In genomic region chr12:112151766-112152541, GRCh38 we compare ENCODE assay signal across 23 cellular contexts. TPM values are rescaled to one million over a fixed set of nuclear protein-coding genes. Genes with fewer than 3 reads are reported as not detected.
DNase-seq lines count a peak whose midpoint lies in the region; ATAC-seq, FAIRE-seq and TF ChIP-seq lines count a peak whose summit lies in the region.
"Had no signal": no experiment of that assay in that cellular context is flagged by ENCODE, and none has a peak within 500 bp of the region (broad histone marks: within the 10 kb centered on the region; RNA-seq: fewer than 3 reads in every experiment).

No MANE protein-coding gene starts in this region.

- no peak overlapping the region for H3K27ac ChIP-seq in small intestine (ENCODE audit: low read depth in 1 of 2, low read length in 1 of 2)
- no peak overlapping the region for H3K27ac ChIP-seq in kidney (ENCODE audit: low read depth in 2 of 2, low read length in 2 of 2)
- H3K27ac ChIP-seq: A549, C4-2B, PC-9, psoas muscle, SK-N-MC, stomach, vagina had no signal

- H3K36me3 ChIP-seq in H7 (replicated peaks; ENCODE audit: control insufficient read depth, insufficient read depth, low read length) (peaks cover 18% of the 10 kb centered on the region), small intestine (ENCODE audit: control insufficient read depth in 2 of 2, insufficient read depth in 2 of 2, low read length in 2 of 2) (peaks cover 27 to 39% of the 10 kb centered on the region in 2 donors), kidney (ENCODE audit: control insufficient read depth in 1 of 2, insufficient read depth in 2 of 2, low read length in 2 of 2) (peaks cover 19 to 27% of the 10 kb centered on the region in 2 donors)

- H3K4me1 Mint-ChIP-seq in activated CD4-positive, alpha-beta T cell treated with anti-CD3 and anti-CD28 coated beads, Interleukin-2, amount 10 ng/mL, durations not matched to agents 24 days and 14 days: peaks cover 17% of the 10 kb centered on the region
- peaks cover 0 to 5% of the 10 kb centered on the region in 2 donors for H3K4me1 Mint-ChIP-seq in effector memory CD8-positive, alpha-beta T cell (ENCODE audit: low read depth in 2 of 2)

- FAIRE-seq in small intestine (lab: Jason Lieb, UNC) (no peak), kidney (lab: Jason Lieb, UNC) (no peak)
- FAIRE-seq: A549, endometrium had no signal

- H3K9me3 Mint-ChIP-seq in activated CD4-positive, alpha-beta T cell treated with anti-CD3 and anti-CD28 coated beads, Interleukin-2, amount 10 ng/mL, durations not matched to agents 24 days and 14 days: no peaks in the 10 kb centered on the region
- peaks cover 4 to 5% of the 10 kb centered on the region in 2 donors for H3K9me3 Mint-ChIP-seq in effector memory CD8-positive, alpha-beta T cell

- H3K27me3 Mint-ChIP-seq in activated CD4-positive, alpha-beta T cell treated with anti-CD3 and anti-CD28 coated beads, Interleukin-2, amount 10 ng/mL, durations not matched to agents 24 days and 14 days: no peaks in the 10 kb centered on the region
- no peaks in the 10 kb centered on the region for H3K27me3 Mint-ChIP-seq in effector memory CD8-positive, alpha-beta T cell
- H3K27me3 Mint-ChIP-seq: central memory CD8-positive, alpha-beta T cell had no signal

- ATAC-seq in effector memory CD8-positive, alpha-beta T cell (replicated peaks): no peak
- no peak for ATAC-seq in HG02973 (IDR thresholded peaks at IDR 0.05; ENCODE audit: unreplicated experiment)
- ATAC-seq in GM21529 (IDR thresholded peaks at IDR 0.05; ENCODE audit: unreplicated experiment): no peak
- ATAC-seq: left cardiac atrium had no signal

- H3K9me3 ChIP-seq in small intestine (ENCODE audit: control insufficient read depth, low read depth): no peaks in the 10 kb centered on the region
- no peaks in the 10 kb centered on the region for H3K9me3 ChIP-seq in kidney (ENCODE audit: control insufficient read depth in 1 of 2, low read length in 2 of 2)
- H3K9me3 ChIP-seq: A549, psoas muscle, vagina had no signal

- no peak for DNase-seq in activated CD4-positive, alpha-beta T cell treated with anti-CD3 and anti-CD28 coated beads, Interleukin-2, amount 10 ng/mL, durations not matched to agents 24 days and 14 days
- no peak for DNase-seq in activated CD4-positive, alpha-beta T cell treated with anti-CD3 and anti-CD28 coated beads for 48 hours
- DNase-seq in H7 (peak; percentile 3), small intestine (peak; percentile 38), kidney (no peak)
- no peak for DNase-seq in effector memory CD8-positive, alpha-beta T cell
- DNase-seq: foreskin fibroblast, left cardiac atrium, NCI-H1048, NCI-H2107, NCI-H526 treated with DMSO at 0.1 percent for 48 hours, PC-9, psoas muscle, spleen, stomach had no signal

- intact Hi-C loops in activated CD4-positive, alpha-beta T cell treated with anti-CD3 and anti-CD28 coated beads, Interleukin-2, amount 10 ng/mL, durations not matched to agents 24 days and 14 days (cut with micrococcal nuclease): no loop called here
- intact Hi-C loops in kidney (cut with DNase I): no loop called here

- H3K9ac ChIP-seq in kidney (ENCODE audit: low read length in 2 of 2): no peak overlapping the region

- peaks cover 68% of the 10 kb centered on the region for H3K36me3 Mint-ChIP-seq in activated CD4-positive, alpha-beta T cell treated with anti-CD3 and anti-CD28 coated beads, Interleukin-2, amount 10 ng/mL, durations not matched to agents 24 days and 14 days (ENCODE audit: low read depth)
- peaks cover 73% of the 10 kb centered on the region for H3K36me3 Mint-ChIP-seq in effector memory CD8-positive, alpha-beta T cell (ENCODE audit: insufficient read depth)

- H3K27ac Mint-ChIP-seq in activated CD4-positive, alpha-beta T cell treated with anti-CD3 and anti-CD28 coated beads, Interleukin-2, amount 10 ng/mL, durations not matched to agents 24 days and 14 days: peak overlapping the region; percentile 61
- peak overlapping the region; percentile 79 to 86 for H3K27ac Mint-ChIP-seq in effector memory CD8-positive, alpha-beta T cell

- H3K4me3 ChIP-seq in H7 (ENCODE audit: insufficient read depth, low read depth, low read length): no peak overlapping the region
- H3K4me3 ChIP-seq in small intestine (ENCODE audit: low read depth in 1 of 2, low read length in 2 of 2): no peak overlapping the region
- no peak overlapping the region for H3K4me3 ChIP-seq in kidney (ENCODE audit: low read length in 2 of 2)
- H3K4me3 ChIP-seq: A549, PC-9, psoas muscle, SK-N-MC, spleen, stomach, vagina had no signal

- H3K27me3 ChIP-seq in H7 (ENCODE audit: control insufficient read depth, insufficient read depth, low read length) (no peaks in the 10 kb centered on the region), small intestine (ENCODE audit: control insufficient read depth in 2 of 2, insufficient read depth in 2 of 2, low read length in 2 of 2) (no peaks in the 10 kb centered on the region)
- H3K27me3 ChIP-seq: spleen, stomach, vagina had no signal

- TF ChIP-seq CTCF in kidney (IDR thresholded peaks at IDR 0.05; ENCODE audit: borderline replicate concordance, extremely low read depth, insufficient read depth): no peak

- H3K4me1 ChIP-seq in small intestine (ENCODE audit: control insufficient read depth in 2 of 2, insufficient read depth in 1 of 2, low read depth in 1 of 2, low read length in 1 of 2): no peaks in the 10 kb centered on the region
- H3K4me1 ChIP-seq in kidney (ENCODE audit: control insufficient read depth in 1 of 2, insufficient read depth in 1 of 2, low read depth in 1 of 2, low read length in 2 of 2): peaks cover 3 to 6% of the 10 kb centered on the region in 2 donors
- H3K4me1 ChIP-seq: psoas muscle, stomach, vagina had no signal

- no peak overlapping the region for H3K4me3 Mint-ChIP-seq in activated CD4-positive, alpha-beta T cell treated with anti-CD3 and anti-CD28 coated beads, Interleukin-2, amount 10 ng/mL, durations not matched to agents 24 days and 14 days
- no peak overlapping the region for H3K4me3 Mint-ChIP-seq in effector memory CD8-positive, alpha-beta T cell
- H3K4me3 Mint-ChIP-seq: central memory CD8-positive, alpha-beta T cell had no signal

- WGBS in small intestine, 3 donors: 82 to 90% (median 84%) methylated on average over 11 of the region's 11 CpGs

RNA-seq across cellular contexts. Expression of gene TRAFD1, which starts 26.6 kb away (rescaled TPM):
- total RNA-seq in activated CD4-positive, alpha-beta T cell treated with anti-CD3 and anti-CD28 coated beads, Interleukin-2, amount 10 ng/mL, durations not matched to agents 24 days and 14 days: 45.6 and 48.3 TPM in 2 replicates
- 21.1 and 24.2 TPM in 2 replicates for total RNA-seq in H7 (2014; rRNA removed; shearing (Covaris generic))
- polyA plus RNA-seq in small intestine (10 to 100 TPM; 16.5 to 17.9 (median 17.8) TPM), kidney (ENCODE audit: insufficient read depth, low read depth, low replicate concordance) (16.4 TPM)
- 27.1 TPM for total RNA-seq in kidney

RNA-seq across cellular contexts. Expression of gene NAA25, which starts 43.4 kb away (rescaled TPM):
- total RNA-seq in activated CD4-positive, alpha-beta T cell treated with anti-CD3 and anti-CD28 coated beads, Interleukin-2, amount 10 ng/mL, durations not matched to agents 24 days and 14 days: 60.0 and 62.1 TPM in 2 replicates
- 23.2 and 30.3 TPM in 2 replicates for total RNA-seq in H7 (2014; rRNA removed; shearing (Covaris generic))
- 1 to 10 TPM; 2.4 to 5.4 (median 3.1) TPM for polyA plus RNA-seq in small intestine
- total RNA-seq in kidney: 22.8 TPM
- polyA plus RNA-seq in kidney (ENCODE audit: insufficient read depth, low read depth, low replicate concordance): 3.2 TPM

Comparison
In these comparisons a context has a peak if more than half of its experiments do, and no peak if none do; other contexts are left out.
1. DNase-seq: peak in H7 (single experiment) and small intestine (single experiment); none in activated CD4-positive, alpha-beta T cell treated with anti-CD3 and anti-CD28 coated beads, Interleukin-2, amount 10 ng/mL, durations not matched to agents 24 days and 14 days (single experiment), activated CD4-positive, alpha-beta T cell treated with anti-CD3 and anti-CD28 coated beads for 48 hours (single experiment), effector memory CD8-positive, alpha-beta T cell (0 of 3) and kidney (single experiment).